16 cellular contexts compared by ENCODE assay signal in the genomic region with DNA sequence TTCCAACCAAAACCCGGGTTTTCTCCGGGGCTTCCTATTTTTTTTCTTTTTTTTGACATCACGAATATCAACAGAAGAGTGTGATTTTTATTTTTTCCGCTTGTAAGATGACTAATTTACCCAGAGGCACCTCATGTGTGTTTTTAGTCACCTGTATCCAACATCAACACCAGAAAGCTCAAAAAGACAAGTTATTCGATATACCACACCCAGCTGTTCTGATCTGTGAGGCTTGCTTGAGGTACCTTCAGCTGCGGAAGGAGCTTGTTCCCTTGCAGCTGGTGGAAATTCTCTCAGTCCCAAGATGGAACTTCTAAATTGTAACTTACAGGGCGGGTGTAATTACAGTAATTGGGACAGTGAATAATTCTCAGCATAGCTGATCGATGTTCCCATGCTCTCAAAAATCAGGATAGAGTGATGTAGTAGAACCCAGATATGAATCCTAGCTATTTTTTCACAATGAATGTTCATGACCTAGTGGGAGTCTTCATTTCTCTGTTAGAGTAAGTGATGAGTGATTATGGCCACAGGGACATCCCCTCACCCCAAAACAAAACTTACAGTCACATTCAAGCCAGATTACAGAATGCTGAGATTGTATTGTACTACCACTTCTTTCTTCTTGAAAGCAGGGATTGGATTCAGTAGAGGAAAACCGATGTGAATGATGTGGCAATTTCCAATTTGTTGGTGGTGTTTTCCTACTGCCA.
DNase-seq lines count a peak whose midpoint lies in the region; ATAC-seq and TF ChIP-seq lines count a peak whose summit lies in the region.
"Had no signal": no experiment of that assay in that cellular context is flagged by ENCODE, and none has a peak within 500 bp of the region (broad histone marks: within the 10 kb centered on the region; RNA-seq: fewer than 3 reads in every experiment).

No MANE protein-coding gene starts in this region.

- TF ChIP-seq CTCF in epithelial cell of esophagus (IDR thresholded peaks at IDR 0.05; ENCODE audit: insufficient read depth, low read depth, low read length, missing control alignments): no peak

- DNase-seq in activated T-cell treated with anti-CD3 and anti-CD28 coated beads, Interleukin-2, amount 50 U/mL, for 72 hours: no peak
- DNase-seq in activated T-cell treated with anti-CD3 and anti-CD28 coated beads, Interleukin-2, amount 50 U/mL, for 1 hour: no peak
- DNase-seq in epithelial cell of esophagus (ENCODE audit: low read depth) (peak; percentile 36), SKM-1 treated with dmso at 0.1 percent for 144 hours (lab: John Stamatoyannopoulos, UW; ENCODE audit: unreplicated experiment) (no peak)
- DNase-seq in stimulated activated naive CD4-positive, alpha-beta T cell treated with Interleukin-2 at 50 U/mL for 16 hours (lab: John Stamatoyannopoulos, UW): no peak
- DNase-seq: C1 segment of cervical spinal cord; Calu3; CD4-positive, alpha-beta memory T cell; COR-L47; DMS53; DMS79 treated with DMSO at 0.1 percent for 48 hours; GF-D8; H9; HFFc6 had no signal

- ATAC-seq in activated T-cell treated with anti-CD3 and anti-CD28 coated beads, Interleukin-2, amount 50 U/mL, for 72 hours (replicated peaks in 1 of 2): peak; percentile 69 to 87
- ATAC-seq in activated T-helper 17 cell treated with anti-CD3 and anti-CD28 coated beads, Interleukin-2, amount 50 U/mL, for 72 hours (replicated peaks): peak; percentile 79
- ATAC-seq: GM23338 had no signal

- no peaks in the 10 kb centered on the region for H3K9me3 Mint-ChIP-seq in activated T-cell treated with anti-CD3 and anti-CD28 coated beads, Interleukin-2, amount 50 U/mL, for 72 hours
- H3K9me3 Mint-ChIP-seq in activated T-helper 17 cell treated with anti-CD3 and anti-CD28 coated beads, Interleukin-2, amount 50 U/mL, for 72 hours: no peaks in the 10 kb centered on the region
- H3K9me3 Mint-ChIP-seq: GM23338 had no signal

- H3K36me3 Mint-ChIP-seq in activated T-cell treated with anti-CD3 and anti-CD28 coated beads, Interleukin-2, amount 50 U/mL, for 72 hours (ENCODE audit: insufficient read depth in 2 of 2): peaks cover 0 to 2% of the 10 kb centered on the region in 2 donors
- H3K36me3 Mint-ChIP-seq in activated T-helper 17 cell treated with anti-CD3 and anti-CD28 coated beads, Interleukin-2, amount 50 U/mL, for 72 hours (ENCODE audit: low read depth): no peaks in the 10 kb centered on the region
- H3K36me3 Mint-ChIP-seq: CD4-positive, alpha-beta memory T cell had no signal

- no peak overlapping the region for H3K4me3 ChIP-seq in epithelial cell of esophagus (ENCODE audit: low read length)
- H3K4me3 ChIP-seq: GM23338 had no signal

- H3K27ac Mint-ChIP-seq in activated T-cell treated with anti-CD3 and anti-CD28 coated beads, Interleukin-2, amount 50 U/mL, for 72 hours: no peak overlapping the region
- no peak overlapping the region for H3K27ac Mint-ChIP-seq in activated T-helper 17 cell treated with anti-CD3 and anti-CD28 coated beads, Interleukin-2, amount 50 U/mL, for 72 hours
- H3K27ac Mint-ChIP-seq: GM23338, HFFc6 had no signal

- H3K4me1 Mint-ChIP-seq in activated T-cell treated with anti-CD3 and anti-CD28 coated beads, Interleukin-2, amount 50 U/mL, for 72 hours (ENCODE audit: low read depth): peaks cover 18% of the 10 kb centered on the region
- H3K4me1 Mint-ChIP-seq in activated T-helper 17 cell treated with anti-CD3 and anti-CD28 coated beads, Interleukin-2, amount 50 U/mL, for 72 hours: no peaks in the 10 kb centered on the region

- peaks cover 14% of the 10 kb centered on the region for H3K27me3 Mint-ChIP-seq in activated T-cell treated with anti-CD3 and anti-CD28 coated beads, Interleukin-2, amount 50 U/mL, for 72 hours (ENCODE audit: low read depth)
- peaks cover 19% of the 10 kb centered on the region for H3K27me3 Mint-ChIP-seq in activated T-helper 17 cell treated with anti-CD3 and anti-CD28 coated beads, Interleukin-2, amount 50 U/mL, for 72 hours

- H3K4me3 Mint-ChIP-seq in activated T-cell treated with anti-CD3 and anti-CD28 coated beads, Interleukin-2, amount 50 U/mL, for 72 hours: no peak overlapping the region
- H3K4me3 Mint-ChIP-seq in activated T-helper 17 cell treated with anti-CD3 and anti-CD28 coated beads, Interleukin-2, amount 50 U/mL, for 72 hours: no peak overlapping the region
- H3K4me3 Mint-ChIP-seq: CD4-positive, alpha-beta memory T cell; GM23338; H9; HFFc6 had no signal
